In genomic region chr5:119282628-119283027, GRCh38 we compare ENCODE assay signal across 1 cellular context.
TF ChIP-seq lines count a peak whose summit lies in the region.

No MANE protein-coding gene starts in this region.

TF ChIP-seq in GM23338, 12 proteins besides CTCF, POLR2A, EP300 and RAD21 (continued from another document):
- TF ChIP-seq ZNF462 (CRISPR knock-in tag; IDR thresholded peaks at IDR 0.05), result no peak
